26 cellular contexts compared by ENCODE assay signal in the genomic region with DNA sequence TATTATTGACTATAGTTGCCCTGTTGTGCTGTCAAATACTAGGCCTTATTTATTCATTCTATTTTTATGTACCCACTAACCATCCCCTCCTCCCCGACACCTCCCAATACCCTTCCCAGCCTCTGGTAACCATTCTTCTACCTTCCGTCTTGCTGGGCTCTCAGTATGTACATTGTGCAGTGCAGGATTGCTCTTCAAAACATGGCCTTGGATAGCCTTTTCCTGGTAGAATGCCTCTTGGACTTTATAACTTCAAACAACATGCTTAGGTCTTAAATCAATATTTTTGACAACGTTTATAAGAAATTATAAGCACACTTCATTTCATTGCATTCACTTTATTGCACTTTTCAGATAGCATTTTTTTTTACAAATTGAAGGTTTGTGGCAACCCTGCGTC.
"Had no signal": no experiment of that assay in that cellular context is flagged by ENCODE, and none has a peak within 500 bp of the region (broad histone marks: within the 10 kb centered on the region; RNA-seq: fewer than 3 reads in every experiment).

No MANE protein-coding gene starts in this region.

- H3K27ac ChIP-seq: stomach, suprapubic skin, testis, thoracic aorta, thyroid gland, tibial artery, tibial nerve, transverse colon, upper lobe of left lung, upper lobe of right lung, uterus, vagina had no signal

- H3K9me3 ChIP-seq: stomach, suprapubic skin, testis, thoracic aorta, thyroid gland, tibial artery, tibial nerve, transverse colon, upper lobe of left lung, upper lobe of right lung, vagina had no signal

- H3K4me3 ChIP-seq: stomach, suprapubic skin, testis, thoracic aorta, thyroid gland, tibial artery, tibial nerve, transverse colon, upper lobe of left lung, upper lobe of right lung, uterus, vagina had no signal

- DNase-seq: stimulated activated CD4-positive, alpha-beta T cell treated with anti-CD3 and anti-CD28 coated beads, Interleukin-2, amount 100 ng/mL, for 48 hours; stimulated activated CD4-positive, alpha-beta T cell treated with anti-CD3 and anti-CD28 coated beads, Interleukin-4, amount 100 ng/mL, for 1 hour; stimulated activated CD4-positive, alpha-beta T cell treated with anti-CD3 and anti-CD28 coated beads, Interleukin-4, amount 100 ng/mL, for 24 hours; stimulated activated CD4-positive, alpha-beta T cell treated with anti-CD3 and anti-CD28 coated beads, Interleukin-4, amount 100 ng/mL, for 4 hours; stimulated activated CD8-positive, alpha-beta memory T cell treated with anti-CD3 and anti-CD28 coated beads, Interleukin-4, amount 100 ng/mL, for 48 hours; stimulated activated naive B cell treated with anti-CD40 and anti-IgM and Interleukin-4, amounts not matched to agents 10 μg/mL and 1 μg/mL and 100 μg/mL, for 72 hours; stimulated activated naive CD4-positive, alpha-beta T cell; stimulated activated naive CD4-positive, alpha-beta T cell treated with Interleukin-2 at 50 U/mL for 16 hours; stimulated activated naive CD8-positive, alpha-beta T cell treated with anti-CD3 and anti-CD28 coated beads, Interleukin-15, amount 100 ng/mL, for 72 hours; stimulated activated naive CD8-positive, alpha-beta T cell treated with anti-CD3 and anti-CD28 coated beads, Interleukin-15, Interleukin-2, amounts not matched to agents 100 U/mL and 50 U/mL, for 24 hours; stomach; substantia nigra; testis; thyroid gland; tibial artery; transverse colon; trophoblast cell; upper lobe of left lung; upper lobe of right lung; uterus had no signal

- H3K4me1 ChIP-seq: stomach, suprapubic skin, testis, thyroid gland, transverse colon, upper lobe of left lung, upper lobe of right lung, uterus, vagina had no signal

- ATAC-seq: stimulated activated effector memory CD8-positive, alpha-beta T cell treated with anti-CD3 and anti-CD28 coated beads, Interleukin-12 subunit alpha, Interleukin-12 subunit beta, amount 100 ng/mL, for 72 hours; stimulated activated memory B cell treated with anti-CD40 and anti-IgM and Interleukin-4, amounts not matched to agents 10 μg/mL and 1 μg/mL and 100 μg/mL, for 72 hours; stimulated activated naive B cell treated with anti-CD40 and anti-IgM and Interleukin-4, amounts not matched to agents 10 μg/mL and 1 μg/mL and 100 μg/mL, for 72 hours; stimulated activated naive CD8-positive, alpha-beta T cell treated with anti-CD3 and anti-CD28 coated beads, Interleukin-15, amount 100 ng/mL, for 72 hours; stimulated activated naive CD8-positive, alpha-beta T cell treated with anti-CD3 and anti-CD28 coated beads, Interleukin-15, Interleukin-2, amounts not matched to agents 100 U/mL and 50 U/mL, for 24 hours; upper lobe of right lung had no signal

- H3K36me3 ChIP-seq: stomach, suprapubic skin, thoracic aorta, thyroid gland, tibial artery, tibial nerve, transverse colon, upper lobe of left lung, upper lobe of right lung, uterus, vagina had no signal

- H3K27me3 ChIP-seq: stomach, suprapubic skin, testis, thyroid gland, tibial artery, tibial nerve, transverse colon, upper lobe of left lung, upper lobe of right lung, uterus, vagina had no signal
